10 cellular contexts compared by ENCODE assay signal in the genomic region with DNA sequence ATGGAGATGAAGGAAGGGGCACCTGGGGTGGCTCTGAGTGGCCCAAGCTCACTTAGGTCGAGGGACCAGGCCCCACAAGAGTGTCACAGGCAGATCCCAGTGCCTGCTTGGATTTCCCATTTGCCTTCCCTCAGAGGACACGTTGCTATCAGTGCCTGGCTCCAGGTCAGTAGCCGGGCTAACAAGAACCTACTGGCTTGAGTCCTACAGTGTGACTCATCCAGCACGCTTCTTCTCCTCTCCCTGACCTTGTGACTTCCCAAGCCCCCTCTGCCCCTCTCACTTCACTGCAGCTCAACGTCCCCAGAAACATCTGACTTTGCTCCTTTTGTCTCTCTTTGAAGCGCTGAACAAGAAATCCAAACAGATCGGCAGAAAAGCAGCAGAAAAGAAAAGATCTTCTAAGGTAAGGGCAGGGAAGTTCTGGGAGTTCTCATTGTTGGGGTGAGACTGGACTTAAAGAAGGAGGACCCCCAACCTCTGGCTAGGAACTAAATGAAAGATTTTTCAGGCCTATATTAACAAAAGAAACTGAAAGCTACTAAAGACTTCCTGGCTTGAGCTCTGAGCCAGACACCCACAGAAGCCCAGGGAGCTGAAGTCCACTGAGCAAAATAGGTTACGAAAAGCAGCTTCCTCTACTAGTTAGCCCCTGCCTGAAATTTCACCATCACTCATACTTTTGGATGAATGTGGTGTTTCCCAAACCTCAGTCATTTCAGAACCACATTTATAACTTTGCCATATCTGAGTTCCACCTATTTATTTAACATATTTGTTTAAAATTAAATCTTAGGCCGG. TPM values are rescaled to one million over a fixed set of nuclear protein-coding genes. Genes with fewer than 3 reads are reported as not detected.
DNase-seq lines count a peak whose midpoint lies in the region; ATAC-seq and TF ChIP-seq lines count a peak whose summit lies in the region.
"Had no signal": no experiment of that assay in that cellular context is flagged by ENCODE, and none has a peak within 500 bp of the region (broad histone marks: within the 10 kb centered on the region; RNA-seq: fewer than 3 reads in every experiment).

No MANE protein-coding gene starts in this region.

- no peaks in the 10 kb centered on the region for H3K27me3 ChIP-seq in breast epithelium
- H3K27me3 ChIP-seq in lower lobe of right lung (ENCODE audit: low read depth) = no peaks in the 10 kb centered on the region
- H3K27me3 ChIP-seq in suprapubic skin = no peaks in the 10 kb centered on the region

- H3K4me3 ChIP-seq in breast epithelium (no peak overlapping the region), lower lobe of right lung (no peak overlapping the region), suprapubic skin (no peak overlapping the region)

- WGBS in suprapubic skin = 57% methylated on average over 9 of the region's 9 CpGs

- H3K36me3 ChIP-seq in breast epithelium (no peaks in the 10 kb centered on the region), lower lobe of right lung (no peaks in the 10 kb centered on the region), suprapubic skin (no peaks in the 10 kb centered on the region)

- H3K9me3 ChIP-seq in breast epithelium (no peaks in the 10 kb centered on the region), lower lobe of right lung (no peaks in the 10 kb centered on the region), suprapubic skin (no peaks in the 10 kb centered on the region)

- ATAC-seq in lower lobe of right lung = peak; percentile 81 to 83
- no peak for ATAC-seq in HG02870 (IDR thresholded peaks at IDR 0.05; ENCODE audit: unreplicated experiment)
- no peak for ATAC-seq in GM19397 (IDR thresholded peaks at IDR 0.05; ENCODE audit: unreplicated experiment)

- H3K27ac ChIP-seq in breast epithelium = peak overlapping the region; percentile 63 to 82
- peak overlapping the region; percentile 84 for H3K27ac ChIP-seq in lower lobe of right lung
- H3K27ac ChIP-seq in suprapubic skin = peak overlapping the region; percentile 58

- DNase-seq in M059J (ENCODE audit: low read depth) (peak; percentile 75), breast epithelium (ENCODE audit: low spot score in 2 of 2) (no peak), lower lobe of right lung (no peak), suprapubic skin (ENCODE audit: low spot score in 2 of 2) (peak in 1 of 2 donors; percentile 44), DMS153 treated with DMSO at 0.1 percent for 48 hours (lab: John Stamatoyannopoulos, UW; ENCODE audit: unreplicated experiment) (no peak)
- no peak for DNase-seq in central memory CD4-positive, alpha-beta T cell
- DNase-seq: NCI-H446 treated with DMSO at 0.1 percent for 48 hours had no signal

- no peaks in the 10 kb centered on the region for H3K4me1 ChIP-seq in breast epithelium
- H3K4me1 ChIP-seq in lower lobe of right lung = peaks cover 9% of the 10 kb centered on the region
- peaks cover 7% of the 10 kb centered on the region for H3K4me1 ChIP-seq in suprapubic skin

- intact Hi-C loops in breast epithelium (cut with DNase I; ENCODE audit: low total_unique reads) (no loop called here), lower lobe of right lung (cut with DNase I) (no loop called here)

- no peak for TF ChIP-seq POLR2A in breast epithelium (IDR thresholded peaks at IDR 0.05)
- no peak for TF ChIP-seq POLR2A in suprapubic skin (IDR thresholded peaks at IDR 0.05)

- TF ChIP-seq CTCF in breast epithelium (IDR thresholded peaks at IDR 0.05) = no peak
- TF ChIP-seq CTCF in lower lobe of right lung (IDR thresholded peaks at IDR 0.05) = no peak
- no peak for TF ChIP-seq CTCF in suprapubic skin (IDR thresholded peaks at IDR 0.05)

- no peak for TF ChIP-seq EP300 in suprapubic skin (IDR thresholded peaks at IDR 0.05)

RNA-seq across cellular contexts. Expression of gene ASIP, which starts 21.5 kb away (rescaled TPM):
- total RNA-seq in M059J (2014; rRNA removed; shearing (Covaris generic)) = not detected in 2 replicates
- under 1 TPM in 1 of 3 donors, not detected in 2; 0.96 TPM for total RNA-seq in breast epithelium
- total RNA-seq in lower lobe of right lung = not detected
- not detected for total RNA-seq in suprapubic skin
- total RNA-seq: frontal cortex had no signal

RNA-seq across cellular contexts. Expression of gene AHCY, which starts 40.5 kb away (rescaled TPM):
- 123 and 125 TPM in 2 replicates for total RNA-seq in M059J (2014; rRNA removed; shearing (Covaris generic))
- total RNA-seq in breast epithelium (100 to 1,000 TPM in 1 of 3 donors, 10 to 100 TPM in 2; 66.9 to 105 (median 88.4) TPM), lower lobe of right lung (63.8 TPM), suprapubic skin (10 to 100 TPM; 43.7 to 88.9 (median 80.4) TPM)

Comparison
In these comparisons a context has a peak if more than half of its experiments do, and no peak if none do; other contexts are left out.
1. ATAC-seq: peak in lower lobe of right lung (2 of 2); none in HG02870 (single experiment) and GM19397 (single experiment).
2. Peak in every context shown above with its lines, with median percentiles within 50 percentile points of each other: H3K27ac ChIP-seq.